9 cellular contexts compared by ENCODE assay signal in the genomic region with DNA sequence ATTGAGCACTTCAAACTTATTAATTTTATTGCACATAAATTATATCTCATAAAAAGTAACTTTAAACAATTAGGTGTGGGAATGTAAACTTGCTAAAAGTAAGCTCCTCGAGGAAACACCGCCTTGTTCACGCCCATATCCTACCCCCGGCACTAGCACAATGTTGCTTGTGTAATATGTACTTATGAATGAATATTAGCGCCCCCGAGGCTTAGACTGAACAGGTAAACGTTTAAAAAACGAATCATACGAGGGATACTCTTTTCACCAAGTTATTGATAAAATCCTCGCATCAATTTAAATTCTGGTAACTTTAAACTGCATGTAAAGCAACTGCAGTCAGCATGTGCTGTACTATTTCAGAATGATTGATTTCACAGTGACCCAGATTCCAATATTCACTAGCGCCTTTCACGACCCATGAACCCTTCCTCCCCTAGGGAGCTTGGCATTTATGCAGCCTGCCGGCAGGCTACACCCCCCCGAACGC. TPM values are rescaled to one million over a fixed set of nuclear protein-coding genes. Genes with fewer than 3 reads are reported as not detected.
DNase-seq lines count a peak whose midpoint lies in the region; ATAC-seq, FAIRE-seq and TF ChIP-seq lines count a peak whose summit lies in the region.
"Had no signal": no experiment of that assay in that cellular context is flagged by ENCODE, and none has a peak within 500 bp of the region (broad histone marks: within the 10 kb centered on the region; RNA-seq: fewer than 3 reads in every experiment).

No MANE protein-coding gene starts in this region.

- no peaks in the 10 kb centered on the region for H3K27me3 Mint-ChIP-seq in CD4-positive, CD25-positive, alpha-beta regulatory T cell

- no peaks in the 10 kb centered on the region for H3K9me3 Mint-ChIP-seq in CD4-positive, CD25-positive, alpha-beta regulatory T cell

- peak overlapping the region; percentile 90 to 98 (median 96) for H3K4me3 Mint-ChIP-seq in CD4-positive, CD25-positive, alpha-beta regulatory T cell

- no peak for FAIRE-seq in frontal cortex (lab: Jason Lieb, UNC)

- no peaks in the 10 kb centered on the region for H3K27me3 ChIP-seq in CD4-positive, CD25-positive, alpha-beta regulatory T cell (ENCODE audit: control insufficient read depth, insufficient read depth, low read length)
- H3K27me3 ChIP-seq in neutrophil = no peaks in the 10 kb centered on the region

- peak; percentile 1 to 3 for ATAC-seq in CD4-positive, CD25-positive, alpha-beta regulatory T cell (ENCODE audit: low read depth in 2 of 2)
- ATAC-seq in GM19351 (IDR thresholded peaks at IDR 0.05; ENCODE audit: unreplicated experiment) (peak; percentile 10), HG03460 (IDR thresholded peaks at IDR 0.05; ENCODE audit: unreplicated experiment) (peak; percentile 9), esophagus mucosa (peak; percentile 23)

- H3K9me3 ChIP-seq in CD4-positive, CD25-positive, alpha-beta regulatory T cell (ENCODE audit: control insufficient read depth in 2 of 2, low read length in 2 of 2) = no peaks in the 10 kb centered on the region
- no peaks in the 10 kb centered on the region for H3K9me3 ChIP-seq in neutrophil

- H3K36me3 Mint-ChIP-seq in CD4-positive, CD25-positive, alpha-beta regulatory T cell = peaks cover 9% of the 10 kb centered on the region

- peak overlapping the region; percentile 94 for H3K27ac ChIP-seq in CD4-positive, CD25-positive, alpha-beta regulatory T cell (ENCODE audit: insufficient read depth, low read length, poor library complexity, severe bottlenecking)
- peak overlapping the region; percentile 87 for H3K27ac ChIP-seq in neutrophil

- TF ChIP-seq CTCF in neutrophil (IDR thresholded peaks at IDR 0.05) = no peak

- peak in 2 of 3 donors; percentile 11 to 46 for DNase-seq in CD4-positive, CD25-positive, alpha-beta regulatory T cell
- DNase-seq in SW480 (ENCODE audit: low spot score) (peak; percentile 33), cortex of kidney (lab: John Stamatoyannopoulos, UW) (no peak), frontal cortex (ENCODE audit: low spot score in 2 of 2) (no peak)

- peak overlapping the region; percentile 97 for H3K4me3 ChIP-seq in CD4-positive, CD25-positive, alpha-beta regulatory T cell (ENCODE audit: low read depth, low read length)
- H3K4me3 ChIP-seq in neutrophil (ENCODE audit: low read depth in 1 of 2, low read length in 1 of 2) = peak overlapping the region; percentile 73 to 80

- peak overlapping the region; percentile 96 to 99 (median 97) for H3K27ac Mint-ChIP-seq in CD4-positive, CD25-positive, alpha-beta regulatory T cell

- H3K4me1 Mint-ChIP-seq in CD4-positive, CD25-positive, alpha-beta regulatory T cell = peaks cover 33 to 54% (median 44%) of the 10 kb centered on the region in 4 donors

- H3K36me3 ChIP-seq in CD4-positive, CD25-positive, alpha-beta regulatory T cell (ENCODE audit: control insufficient read depth, insufficient read depth, low read length) = peaks cover 13% of the 10 kb centered on the region
- no peaks in the 10 kb centered on the region for H3K36me3 ChIP-seq in neutrophil

- peaks cover 24% of the 10 kb centered on the region for H3K4me1 ChIP-seq in CD4-positive, CD25-positive, alpha-beta regulatory T cell (ENCODE audit: control insufficient read depth, insufficient read depth, low read length, poor library complexity, severe bottlenecking)
- H3K4me1 ChIP-seq in neutrophil (ENCODE audit: control insufficient read depth in 1 of 2, insufficient read depth in 1 of 2, low read depth in 1 of 2, low read length in 1 of 2) = peaks cover 16 to 18% of the 10 kb centered on the region in 2 experiments

RNA-seq across cellular contexts. Expression of a gene that starts 0.6 kb away (rescaled TPM):
- total RNA-seq in CD4-positive, CD25-positive, alpha-beta regulatory T cell = 17.7 TPM
- 10 to 100 TPM; 10.5 to 26.5 (median 18.3) TPM for polyA plus RNA-seq in CD4-positive, CD25-positive, alpha-beta regulatory T cell
- total RNA-seq in esophagus mucosa (16.3 TPM), frontal cortex (12.6 TPM)

RNA-seq across cellular contexts. Expression of a gene that starts 49.8 kb away (rescaled TPM):
- not detected for total RNA-seq in CD4-positive, CD25-positive, alpha-beta regulatory T cell
- not detected for polyA plus RNA-seq in CD4-positive, CD25-positive, alpha-beta regulatory T cell
- total RNA-seq in esophagus mucosa (not detected), frontal cortex (not detected)
- total RNA-seq: activated CD8-positive, alpha-beta memory T cell treated with anti-CD3 and anti-CD28 coated beads for 36 hours had no signal

Comparison
In these comparisons a context has a peak if more than half of its experiments do, and no peak if none do; other contexts are left out.
1. DNase-seq: peak in CD4-positive, CD25-positive, alpha-beta regulatory T cell (2 of 3) and SW480 (single experiment); none in cortex of kidney (single experiment) and frontal cortex (0 of 2).
2. Peak in every context shown above with its lines, with median percentiles within 50 percentile points of each other: ATAC-seq.